ENCODE assay signal across 15 cellular contexts in the genomic region with DNA sequence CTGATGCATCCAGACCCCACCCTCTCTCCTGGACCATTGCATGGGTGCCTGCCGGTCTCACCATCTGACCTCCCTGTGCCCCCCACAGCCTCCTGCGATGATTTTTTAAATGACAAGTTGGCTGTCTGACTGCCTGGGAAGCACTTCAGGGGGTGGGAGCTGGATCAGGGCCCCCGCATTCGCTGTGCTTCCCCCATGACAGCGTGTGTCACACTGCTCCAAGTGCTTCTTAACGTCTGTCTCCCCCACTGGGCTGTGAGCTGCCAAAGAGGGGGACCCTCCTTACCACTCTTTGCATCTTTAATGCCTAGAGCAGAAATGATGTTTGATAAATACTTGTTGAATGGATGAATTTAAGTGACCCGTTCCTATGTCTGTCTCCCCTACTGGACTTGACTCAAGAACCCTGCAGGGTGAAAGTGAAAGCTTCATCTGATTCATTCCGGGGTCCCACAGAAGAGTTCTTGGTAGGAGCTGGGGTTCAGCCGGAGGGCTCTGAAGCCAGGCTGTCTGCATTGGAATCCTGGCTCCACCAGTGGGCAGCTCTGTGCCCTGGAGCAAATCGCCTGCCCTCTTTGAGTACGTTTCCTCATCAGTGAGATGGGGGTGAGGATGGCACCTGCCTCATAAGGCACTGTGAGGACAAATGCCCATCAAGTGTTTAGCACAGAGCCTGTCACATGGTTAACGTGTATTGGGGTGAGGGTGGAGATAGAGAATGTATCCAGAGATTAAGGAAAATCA. TPM values are rescaled to one million over a fixed set of nuclear protein-coding genes. Genes with fewer than 3 reads are reported as not detected.
A peak's percentile ranks its signal among the peaks of the same experiment; 100 is the strongest.
DNase-seq lines count a peak whose midpoint lies in the region; ATAC-seq and TF ChIP-seq lines count a peak whose summit lies in the region.
"Had no signal": no experiment of that assay in that cellular context is flagged by ENCODE, and none has a peak within 500 bp of the region (broad histone marks: within the 10 kb centered on the region; RNA-seq: fewer than 3 reads in every experiment).

No MANE protein-coding gene starts in this region.

- H3K9me2 ChIP-seq in Loucy (replicated peaks; ENCODE audit: low read depth, low read length): no peaks in the 10 kb centered on the region

- peak; percentile 26 for DNase-seq in activated CD4-positive, alpha-beta T cell treated with anti-CD3 and anti-CD28 coated beads for 36 hours
- no peak for DNase-seq in activated CD4-positive, alpha-beta T cell treated with anti-CD3 and anti-CD28 coated beads for 1 hour
- peak in 1 of 10 donors; percentile 30 for DNase-seq in dorsolateral prefrontal cortex
- DNase-seq in posterior vena cava (ENCODE audit: low spot score): peak; percentile 34
- no peak for DNase-seq in ACHN
- no peak for DNase-seq in NCI-H1417 treated with DMSO at 0.1 percent for 48 hours (lab: John Stamatoyannopoulos, UW)
- DNase-seq in DMS53 treated with DMSO at 0.1 percent for 48 hours (lab: John Stamatoyannopoulos, UW; ENCODE audit: unreplicated experiment): no peak
- DNase-seq: activated CD4-positive, alpha-beta T cell treated with anti-CD3 and anti-CD28 coated beads for 48 hours; activated naive CD8-positive, alpha-beta T cell treated with anti-CD3 and anti-CD28 coated beads, Interleukin-2, amount 10 ng/mL, durations not matched to agents 7 days and 5 days; NCI-H1930; small intestine; upper lobe of left lung had no signal

- no peaks in the 10 kb centered on the region for H3K36me3 Mint-ChIP-seq in activated CD4-positive, alpha-beta T cell treated with anti-CD3 and anti-CD28 coated beads for 36 hours (ENCODE audit: low read depth)

- no peaks in the 10 kb centered on the region for H4K20me1 ChIP-seq in Loucy (ENCODE audit: insufficient read depth, low read length, poor library complexity, severe bottlenecking)

- no peaks in the 10 kb centered on the region for H3K79me2 ChIP-seq in Loucy (ENCODE audit: insufficient read depth, low read length)

- intact Hi-C loops in activated CD4-positive, alpha-beta T cell treated with anti-CD3 and anti-CD28 coated beads for 36 hours (cut with DNase I, micrococcal nuclease): loop anchor here in 1 of 2 experiments (2.0 kb wide), 1 partner anchor 423 kb away; no protein-coding TSS in a partner anchor
- intact Hi-C loops in dorsolateral prefrontal cortex (cut with DNase I) (loop anchor here in 1 of 2 donors (5.0 kb wide), 1 partner anchor 35 kb away; no protein-coding TSS in a partner anchor), posterior vena cava (cut with DNase I) (no loop called here)

- POLR2A ChIA-PET in activated CD4-positive, alpha-beta T cell treated with anti-CD3 and anti-CD28 coated beads for 36 hours (lab: Charles Lee): interaction anchor here (0.6 kb wide), 1 partner anchor 229 kb away, joined by 12 read pairs; no protein-coding TSS in a partner anchor

- peak overlapping the region; percentile 32 for H3K4me3 Mint-ChIP-seq in activated CD4-positive, alpha-beta T cell treated with anti-CD3 and anti-CD28 coated beads for 36 hours
- H3K4me3 Mint-ChIP-seq: activated naive CD8-positive, alpha-beta T cell treated with anti-CD3 and anti-CD28 coated beads, Interleukin-2, amount 10 ng/mL, durations not matched to agents 7 days and 5 days had no signal

- peak overlapping the region; percentile 73 for H3K27ac Mint-ChIP-seq in activated CD4-positive, alpha-beta T cell treated with anti-CD3 and anti-CD28 coated beads for 36 hours

- TF ChIP-seq CTCF in Loucy (conservative IDR thresholded peaks at IDR 0.05; ENCODE audit: low read length) (no peak), dorsolateral prefrontal cortex (IDR thresholded peaks at IDR 0.05 in 54 of 56, conservative IDR thresholded peaks at IDR 0.05 in 2 of 56; ENCODE audit: low read depth in 1 of 56, partially characterized antibody in 56 of 56) (peak in 1 of 56 donors; percentile 5)

- peaks cover 31% of the 10 kb centered on the region for H3K4me1 ChIP-seq in Loucy (ENCODE audit: insufficient read depth, low read length, poor library complexity, severe bottlenecking)

- no peaks in the 10 kb centered on the region for H3K36me3 ChIP-seq in Loucy (ENCODE audit: insufficient read depth, low read length)
- H3K36me3 ChIP-seq: neutrophil, SJSA1, upper lobe of left lung had no signal

- CTCF ChIA-PET in activated CD4-positive, alpha-beta T cell treated with anti-CD3 and anti-CD28 coated beads for 36 hours (lab: Charles Lee): interaction anchor here (0.5 to 2.2 kb wide), 6 partner anchors 8 to 683 kb away, joined by 3 to 8 read pairs (median 4); no protein-coding TSS in a partner anchor

- peak overlapping the region; percentile 50 for H3K9ac ChIP-seq in Loucy (ENCODE audit: low read depth, low read length, poor library complexity, severe bottlenecking)

- peaks cover 44% of the 10 kb centered on the region for H3K4me1 Mint-ChIP-seq in activated CD4-positive, alpha-beta T cell treated with anti-CD3 and anti-CD28 coated beads for 36 hours

- peak overlapping the region in 58 of 59 donors; percentile 64 to 99 (median 89) for H3K27ac ChIP-seq in dorsolateral prefrontal cortex
- H3K27ac ChIP-seq: neutrophil, SJSA1 had no signal

- in situ Hi-C loops in ACHN (cut with HindIII; ENCODE audit: low pct_ligation_motif_present, low pct_unique_long_range_greater_than_20kb, low sequenced_read_pairs): no loop called here

- ATAC-seq in activated CD4-positive, alpha-beta T cell treated with anti-CD3 and anti-CD28 coated beads for 36 hours: no peak

- no peaks in the 10 kb centered on the region for H3F3A ChIP-seq in Loucy (ENCODE audit: low read depth)

- H3K4me3 ChIP-seq in Loucy (ENCODE audit: low read length, poor library complexity, severe bottlenecking): no peak overlapping the region
- H3K4me3 ChIP-seq in dorsolateral prefrontal cortex: peak overlapping the region in 45 of 59 donors; percentile 2 to 55 (median 36)
- H3K4me3 ChIP-seq: SJSA1, upper lobe of left lung had no signal

- no peak overlapping the region for H2AFZ ChIP-seq in Loucy (ENCODE audit: low read length)

- no peaks in the 10 kb centered on the region for H3K27me3 Mint-ChIP-seq in activated CD4-positive, alpha-beta T cell treated with anti-CD3 and anti-CD28 coated beads for 36 hours
- H3K27me3 Mint-ChIP-seq: activated naive CD8-positive, alpha-beta T cell treated with anti-CD3 and anti-CD28 coated beads, Interleukin-2, amount 10 ng/mL, durations not matched to agents 7 days and 5 days had no signal

- no peaks in the 10 kb centered on the region for H3K9me3 ChIP-seq in Loucy (ENCODE audit: insufficient read depth, low read depth, low read length)
- H3K9me3 ChIP-seq: neutrophil, SJSA1, upper lobe of left lung had no signal

- no peaks in the 10 kb centered on the region for H3K9me3 Mint-ChIP-seq in activated CD4-positive, alpha-beta T cell treated with anti-CD3 and anti-CD28 coated beads for 36 hours (ENCODE audit: low read depth)
- H3K9me3 Mint-ChIP-seq: activated naive CD8-positive, alpha-beta T cell treated with anti-CD3 and anti-CD28 coated beads, Interleukin-2, amount 10 ng/mL, durations not matched to agents 7 days and 5 days had no signal

- no peak overlapping the region for H3K4me2 ChIP-seq in Loucy (ENCODE audit: low read depth, low read length, poor library complexity, severe bottlenecking)

- no peaks in the 10 kb centered on the region for H3K27me3 ChIP-seq in Loucy (ENCODE audit: insufficient read depth, low read length, poor library complexity, severe bottlenecking)
- no peaks in the 10 kb centered on the region for H3K27me3 ChIP-seq in dorsolateral prefrontal cortex
- H3K27me3 ChIP-seq: neutrophil, SJSA1, upper lobe of left lung had no signal

RNA-seq across cellular contexts. Expression of a gene that starts 7.6 kb away (rescaled TPM):
- 10 to 100 TPM; 45.3 to 48.8 TPM for total RNA-seq in activated CD4-positive, alpha-beta T cell treated with anti-CD3 and anti-CD28 coated beads for 36 hours
- total RNA-seq in dorsolateral prefrontal cortex (100 to 1,000 TPM in 3 of 120 experiments, 10 to 100 TPM in 112, 1 to 10 TPM in 5; 6.0 to 163 (median 19.8) TPM), posterior vena cava (100 to 1,000 TPM; 115 to 412 TPM)

RNA-seq across cellular contexts. Expression of a gene that starts 18.8 kb away (rescaled TPM):
- total RNA-seq in activated CD4-positive, alpha-beta T cell treated with anti-CD3 and anti-CD28 coated beads for 36 hours: 1 to 10 TPM; 4.0 to 5.6 TPM
- total RNA-seq in dorsolateral prefrontal cortex: 100 to 1,000 TPM in 119 of 120 experiments, 10 to 100 TPM in 1; 68.4 to 279 (median 196) TPM
- total RNA-seq in posterior vena cava: 10 to 100 TPM; 12.5 to 13.0 TPM

Comparison
In these comparisons a context has a peak if more than half of its experiments do, and no peak if none do; other contexts are left out.
1. DNase-seq: peak in activated CD4-positive, alpha-beta T cell treated with anti-CD3 and anti-CD28 coated beads for 36 hours (single experiment) and posterior vena cava (single experiment); none in activated CD4-positive, alpha-beta T cell treated with anti-CD3 and anti-CD28 coated beads for 1 hour (single experiment), ACHN (single experiment), NCI-H1417 treated with DMSO at 0.1 percent for 48 hours (single experiment) and DMS53 treated with DMSO at 0.1 percent for 48 hours (single experiment).
2. RNA of a gene that starts 18.8 kb away (total RNA-seq): 68.4 to 279 TPM in dorsolateral prefrontal cortex; 12.5 to 13.0 TPM in posterior vena cava and 4.0 to 5.6 TPM in activated CD4-positive, alpha-beta T cell treated with anti-CD3 and anti-CD28 coated beads for 36 hours; every median in the first group is over 4 times any median in the second.